31 cellular contexts compared by ENCODE assay signal in the genomic region with DNA sequence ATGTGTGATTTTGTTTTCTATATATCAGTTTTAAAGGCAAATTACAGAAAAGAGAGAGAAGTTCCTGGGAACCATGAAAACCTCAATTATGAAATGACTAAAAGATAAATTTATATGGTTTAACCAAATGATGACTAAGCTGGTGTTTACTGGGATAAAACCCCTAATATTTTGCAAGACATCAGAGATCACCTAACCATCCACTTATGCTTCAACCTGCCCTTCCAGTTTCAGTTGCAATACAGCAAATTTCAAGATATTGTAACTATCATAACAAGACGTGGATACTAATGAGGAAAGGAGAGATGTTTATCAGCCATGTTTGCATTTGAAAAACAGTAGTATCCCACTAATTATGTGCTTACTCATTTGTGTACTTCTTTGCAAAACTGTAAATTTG.
"Had no signal": no experiment of that assay in that cellular context is flagged by ENCODE, and none has a peak within 500 bp of the region (broad histone marks: within the 10 kb centered on the region; RNA-seq: fewer than 3 reads in every experiment).

No MANE protein-coding gene starts in this region.

- DNase-seq: activated CD4-positive, alpha-beta T cell treated with anti-CD3 and anti-CD28 coated beads for 4 hours; activated CD4-positive, alpha-beta T cell treated with anti-CD3 and anti-CD28 coated beads, Interleukin-2, amount 50 U/mL, for 4 hours; activated naive CD4-positive, alpha-beta T cell treated with anti-CD3 and anti-CD28 coated beads for 36 hours; activated naive CD8-positive, alpha-beta T cell treated with anti-CD3 and anti-CD28 coated beads for 36 hours; activated T-cell treated with anti-CD3 and anti-CD28 coated beads for 4 hours; activated T-cell treated with anti-CD3 and anti-CD28 coated beads, Interleukin-2, amount 50 U/mL, for 72 hours; adrenal gland; caudate nucleus; cortex of kidney; effector memory CD8-positive, alpha-beta T cell; kidney; left colon; midbrain; naive thymus-derived CD4-positive, alpha-beta T cell; ovary; retina; small intestine; stimulated activated CD4-positive, alpha-beta T cell treated with anti-CD3 and anti-CD28 coated beads, Interleukin-4, amount 100 ng/mL, for 24 hours; stimulated activated CD8-positive, alpha-beta memory T cell treated with anti-CD3 and anti-CD28 coated beads, Interleukin-4, amount 100 ng/mL, for 48 hours; stimulated activated naive CD8-positive, alpha-beta T cell treated with anti-CD3 and anti-CD28 coated beads, Interleukin-15, amount 100 ng/mL, for 72 hours; T-helper 9 cell; thyroid gland; upper lobe of left lung had no signal

- H3K4me3 ChIP-seq: adrenal gland, ascending aorta, hepatocyte, ovary, prostate gland, thyroid gland, upper lobe of left lung had no signal

- H3K27me3 ChIP-seq: adrenal gland, ascending aorta, hepatocyte, ovary, thyroid gland, upper lobe of left lung had no signal

- H3K27ac ChIP-seq: ascending aorta, hepatocyte, ovary, prostate gland, thyroid gland, upper lobe of left lung, VCaP had no signal

- H2AFZ ChIP-seq: hepatocyte had no signal

- H3K9me3 ChIP-seq: adrenal gland, ascending aorta, ovary, prostate gland, thyroid gland, upper lobe of left lung had no signal

- H3K36me3 ChIP-seq: adrenal gland, ascending aorta, ovary, prostate gland, thyroid gland, upper lobe of left lung had no signal

- H3K4me1 ChIP-seq: prostate gland had no signal

- H3K4me2 ChIP-seq: hepatocyte had no signal

- FAIRE-seq: frontal cortex, small intestine, TTC549 had no signal

- ATAC-seq: activated T-cell treated with anti-CD3 and anti-CD28 coated beads, Interleukin-2, amount 50 U/mL, for 72 hours; effector memory CD8-positive, alpha-beta T cell; left colon; naive thymus-derived CD4-positive, alpha-beta T cell; sciatic nerve; stimulated activated memory B cell treated with anti-CD40 and anti-IgM and Interleukin-4, amounts not matched to agents 10 μg/mL and 1 μg/mL and 100 μg/mL, for 72 hours; stimulated activated naive CD8-positive, alpha-beta T cell treated with anti-CD3 and anti-CD28 coated beads, Interleukin-15, amount 100 ng/mL, for 72 hours had no signal
